1 cellular context compared by ENCODE assay signal in the genomic region with DNA sequence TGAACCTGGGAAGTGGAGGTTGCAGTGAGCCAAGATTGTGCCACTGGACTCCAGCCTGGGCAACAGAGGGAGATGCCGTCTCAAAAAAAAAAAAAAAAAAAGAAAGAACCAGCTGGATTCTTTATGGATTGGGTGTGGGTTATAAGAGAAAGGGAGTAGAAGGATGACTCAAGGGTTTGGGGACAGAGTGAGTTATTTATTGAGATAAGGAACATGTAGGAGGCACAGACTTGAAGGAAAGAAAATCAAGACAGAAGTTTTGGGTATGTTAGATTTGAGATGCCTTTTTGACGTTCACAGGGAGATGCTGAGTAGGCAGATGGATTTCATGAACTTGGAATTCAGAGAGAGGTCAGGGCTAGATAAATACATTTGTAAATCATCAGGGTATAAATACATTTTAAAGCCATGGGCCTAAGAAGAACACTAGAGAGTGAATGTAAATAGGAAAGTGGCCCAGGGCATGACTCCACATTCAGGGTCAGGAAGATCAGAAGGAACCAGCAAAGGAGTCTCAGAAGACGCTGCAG.
A peak's percentile ranks its signal among the peaks of the same experiment; 100 is the strongest.
TF ChIP-seq lines count a peak whose summit lies in the region.

No MANE protein-coding gene starts in this region.

TF ChIP-seq in K562, 482 proteins besides CTCF, POLR2A, EP300 and RAD21 (continued from another document):
- TF ChIP-seq NFE2 (IDR thresholded peaks at IDR 0.05; ENCODE audit: low read depth) (0 out of 2 replicates have a peak, but pooled peaks have one; percentile 9), HDAC1 (IDR thresholded peaks at IDR 0.05) (0 out of 4 replicates have a peak, but pooled peaks of 1 of the 2 experiments have one; percentile 25), CBFA2T2 (conservative IDR thresholded peaks at IDR 0.05) (0 out of 2 replicates have a peak, but pooled peaks have one; percentile 10), JUND (IDR thresholded peaks at IDR 0.05; ENCODE audit: borderline replicate concordance, low read depth, low read length) (peak; percentile 27; the same call in 1 of the 2 replicates), JUND (tag; IDR thresholded peaks at IDR 0.05; ENCODE audit: borderline replicate concordance, low read depth, low read length) (no peak), RNF219 (CRISPR knock-in tag; IDR thresholded peaks at IDR 0.05) (no peak), MEIS2 (IDR thresholded peaks at IDR 0.05; ENCODE audit: partially characterized antibody) (peak; percentile 68), SMC3 (conservative IDR thresholded peaks at IDR 0.05; ENCODE audit: insufficient read depth, low read depth, low read length) (no peak), ZNF316 (IDR thresholded peaks at IDR 0.05) (peak; percentile 24; the same call in 1 of the 2 replicates)
- TF ChIP-seq, protein P1, sequence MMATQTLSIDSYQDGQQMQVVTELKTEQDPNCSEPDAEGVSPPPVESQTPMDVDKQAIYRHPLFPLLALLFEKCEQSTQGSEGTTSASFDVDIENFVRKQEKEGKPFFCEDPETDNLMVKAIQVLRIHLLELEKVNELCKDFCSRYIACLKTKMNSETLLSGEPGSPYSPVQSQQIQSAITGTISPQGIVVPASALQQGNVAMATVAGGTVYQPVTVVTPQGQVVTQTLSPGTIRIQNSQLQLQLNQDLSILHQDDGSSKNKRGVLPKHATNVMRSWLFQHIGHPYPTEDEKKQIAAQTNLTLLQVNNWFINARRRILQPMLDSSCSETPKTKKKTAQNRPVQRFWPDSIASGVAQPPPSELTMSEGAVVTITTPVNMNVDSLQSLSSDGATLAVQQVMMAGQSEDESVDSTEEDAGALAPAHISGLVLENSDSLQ (IDR thresholded peaks at IDR 0.05), result 0 out of 2 replicates have a peak, but pooled peaks have one; percentile 15
- TF ChIP-seq, protein P2, sequence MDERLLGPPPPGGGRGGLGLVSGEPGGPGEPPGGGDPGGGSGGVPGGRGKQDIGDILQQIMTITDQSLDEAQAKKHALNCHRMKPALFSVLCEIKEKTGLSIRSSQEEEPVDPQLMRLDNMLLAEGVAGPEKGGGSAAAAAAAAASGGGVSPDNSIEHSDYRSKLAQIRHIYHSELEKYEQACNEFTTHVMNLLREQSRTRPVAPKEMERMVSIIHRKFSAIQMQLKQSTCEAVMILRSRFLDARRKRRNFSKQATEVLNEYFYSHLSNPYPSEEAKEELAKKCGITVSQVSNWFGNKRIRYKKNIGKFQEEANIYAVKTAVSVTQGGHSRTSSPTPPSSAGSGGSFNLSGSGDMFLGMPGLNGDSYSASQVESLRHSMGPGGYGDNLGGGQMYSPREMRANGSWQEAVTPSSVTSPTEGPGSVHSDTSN (CRISPR knock-in tag; IDR thresholded peaks at IDR 0.05; ENCODE audit: low read depth), result no peak
- TF ChIP-seq, protein P2 (tag; conservative IDR thresholded peaks at IDR 0.05; ENCODE audit: low read depth), result peak; percentile 64
TF ChIP-seq in K562: peak in this region for 14.
